ENCODE assay signal across 15 cellular contexts in the genomic region with DNA sequence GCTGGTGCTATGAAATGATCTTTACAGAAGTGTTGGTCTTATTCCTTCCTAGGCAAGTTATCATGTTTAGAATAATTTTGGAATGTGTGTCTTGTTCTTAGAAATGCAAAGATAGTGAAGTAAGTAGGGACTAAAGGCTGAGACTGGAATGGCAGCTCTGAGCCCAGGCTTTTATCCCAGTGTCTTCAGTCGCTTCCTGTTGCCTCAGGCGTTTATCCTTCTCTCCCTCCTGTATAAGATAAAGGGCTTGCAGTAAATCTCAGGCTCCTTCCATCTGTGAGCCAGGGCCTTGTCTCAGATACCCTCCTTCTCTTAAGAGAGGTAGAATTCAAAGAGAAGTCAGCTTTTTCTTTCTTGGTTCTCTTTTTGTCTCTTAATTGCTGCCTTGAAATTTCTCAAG.
DNase-seq lines count a peak whose midpoint lies in the region; FAIRE-seq lines count a peak whose summit lies in the region.
"Had no signal": no experiment of that assay in that cellular context is flagged by ENCODE, and none has a peak within 500 bp of the region (broad histone marks: within the 10 kb centered on the region; RNA-seq: fewer than 3 reads in every experiment).

No MANE protein-coding gene starts in this region.

- no peaks in the 10 kb centered on the region for H3K27me3 ChIP-seq in BLaER1
- no peaks in the 10 kb centered on the region for H3K27me3 ChIP-seq in HAP-1 (ENCODE audit: low read depth)

- H3K4me2 ChIP-seq in BLaER1: peak overlapping the region; percentile 79

- H3K9me3 ChIP-seq in BLaER1 (peaks cover 16% of the 10 kb centered on the region), HAP-1 (no peaks in the 10 kb centered on the region)

- peak overlapping the region; percentile 86 for H3K27ac ChIP-seq in BLaER1

- H3K4me1 ChIP-seq in BLaER1 (peaks cover 48% of the 10 kb centered on the region), HAP-1 (peaks cover 8% of the 10 kb centered on the region; the same call in 1 of the 2 replicates)

- DNase-seq in HAP-1 (ENCODE audit: low spot score in 2 of 2) (peak; percentile 9 to 22), SK-MEL-5 (ENCODE audit: low read depth, low spot score) (peak; percentile 42), islet precursor cell (peak; percentile 70), HTR-8/SVneo (ENCODE audit: insufficient read length, low spot score) (no peak), GM19240 (ENCODE audit: insufficient read length, low spot score) (no peak), NCI-H2171 treated with DMSO at 0.1 percent for 48 hours (lab: John Stamatoyannopoulos, UW) (no peak)
- DNase-seq in activated effector memory CD4-positive, alpha-beta T cell treated with anti-CD3 and anti-CD28 coated beads, Interleukin-2, amount 50 U/mL, for 16 hours: no peak
- DNase-seq: Calu3; DMS79; H7; NCI-H1417; NCI-H2081; NCI-H524; NK-92 treated with Interleukin-12 subunit alpha and Interleukin-12 subunit beta, amount 100 ng/mL, for 24 hours had no signal

- 0 out of 2 replicates have a peak overlapping the region, but pooled peaks have one; percentile 9 for H3K4me3 ChIP-seq in BLaER1
- no peak overlapping the region for H3K4me3 ChIP-seq in HAP-1

- in situ Hi-C loops in HAP-1 (cut with MboI; ENCODE audit: low sequenced_read_pairs) (no loop called here), SK-MEL-5 (cut with HindIII; ENCODE audit: low pct_unique_long_range_greater_than_20kb, low sequenced_read_pairs) (no loop called here)

- no peaks in the 10 kb centered on the region for H4K20me1 ChIP-seq in BLaER1

- FAIRE-seq in HTR-8/SVneo (lab: Jason Lieb, UNC): no peak

- peak overlapping the region; percentile 42; the same call in 1 of the 2 replicates for H3K9ac ChIP-seq in BLaER1

- H3K36me3 ChIP-seq in BLaER1 (no peaks in the 10 kb centered on the region), HAP-1 (replicated peaks) (no peaks in the 10 kb centered on the region)

Comparison
In these comparisons a context has a peak if more than half of its experiments do, and no peak if none do; other contexts are left out.
1. DNase-seq: peak in HAP-1 (2 of 2), SK-MEL-5 (single experiment) and islet precursor cell (single experiment); none in HTR-8/SVneo (single experiment), activated effector memory CD4-positive, alpha-beta T cell treated with anti-CD3 and anti-CD28 coated beads, Interleukin-2, amount 50 U/mL, for 16 hours (single experiment), GM19240 (single experiment) and NCI-H2171 treated with DMSO at 0.1 percent for 48 hours (single experiment).